Comparison of ENCODE assay signal across 9 cellular contexts in genomic region chr3:112642912-112643506, GRCh38. TPM values are rescaled to one million over a fixed set of nuclear protein-coding genes. Genes with fewer than 3 reads are reported as not detected.
A peak's percentile ranks its signal among the peaks of the same experiment; 100 is the strongest.
DNase-seq lines count a peak whose midpoint lies in the region; ATAC-seq and TF ChIP-seq lines count a peak whose summit lies in the region.
"Had no signal": no experiment of that assay in that cellular context is flagged by ENCODE, and none has a peak within 500 bp of the region (broad histone marks: within the 10 kb centered on the region; RNA-seq: fewer than 3 reads in every experiment).

No MANE protein-coding gene starts in this region.

- intact Hi-C loops in dorsolateral prefrontal cortex (cut with DNase I) = loop anchor here (5.0 to 10.0 kb wide), 2 partner anchors 172 to 334 kb away; partner anchors contain the start of gene CD200R1 (in 2 of the 2)

- peak; percentile 86 for DNase-seq in CD1c-positive myeloid dendritic cell (ENCODE audit: extremely low spot score)
- DNase-seq in NCI-H69 (lab: John Stamatoyannopoulos, UW) = peak; percentile 85
- peak; percentile 76 for DNase-seq in activated CD4-positive, alpha-beta T cell treated with anti-CD3 and anti-CD28 coated beads, Interleukin-2, amount 50 U/mL, for 1 hour
- DNase-seq in dorsolateral prefrontal cortex = peak; percentile 37 to 83 (median 78)
- peak; percentile 91 to 92 for DNase-seq in lung microvascular endothelial cell (ENCODE audit: low read depth in 2 of 2)
- peak; percentile 66 for DNase-seq in stimulated activated CD8-positive, alpha-beta memory T cell treated with anti-CD3 and anti-CD28 coated beads, Interleukin-15, amount 100 ng/mL, for 1 hour (ENCODE audit: low read depth)

- H3K4me3 ChIP-seq in dorsolateral prefrontal cortex = peak overlapping the region in 52 of 59 donors; percentile 3 to 57 (median 38)

- H3K27ac ChIP-seq in dorsolateral prefrontal cortex = no peak overlapping the region

- TF ChIP-seq CTCF in dorsolateral prefrontal cortex (IDR thresholded peaks at IDR 0.05 in 54 of 56, conservative IDR thresholded peaks at IDR 0.05 in 2 of 56; ENCODE audit: low read depth in 1 of 56, partially characterized antibody in 56 of 56) = peak; percentile 30 to 88 (median 72)

- peaks cover 0 to 24% (median 0%) of the 10 kb centered on the region in 45 donors for H3K27me3 ChIP-seq in dorsolateral prefrontal cortex

- peak; percentile 95 for ATAC-seq in GM19438 (IDR thresholded peaks at IDR 0.05; ENCODE audit: low read depth, unreplicated experiment)
- peak; percentile 81 for ATAC-seq in HG03521 (IDR thresholded peaks at IDR 0.05; ENCODE audit: unreplicated experiment)

RNA-seq across cellular contexts. Expression of gene CCDC80, which starts 2.1 kb away (rescaled TPM):
- total RNA-seq in dorsolateral prefrontal cortex (10 to 100 TPM in 27 of 120 experiments, 1 to 10 TPM in 93; 1.5 to 19.2 (median 7.2) TPM), lung microvascular endothelial cell (5.2 and 14.4 TPM in 2 replicates)
- total RNA-seq: activated CD8-positive, alpha-beta memory T cell treated with anti-CD3 and anti-CD28 coated beads for 36 hours had no signal
